21 cellular contexts compared by ENCODE assay signal in genomic region chr12:100927825-100928224, GRCh38.
DNase-seq lines count a peak whose midpoint lies in the region; ATAC-seq and TF ChIP-seq lines count a peak whose summit lies in the region.
"Had no signal": no experiment of that assay in that cellular context is flagged by ENCODE, and none has a peak within 500 bp of the region (broad histone marks: within the 10 kb centered on the region; RNA-seq: fewer than 3 reads in every experiment).

No MANE protein-coding gene starts in this region.

- H3K4me1 ChIP-seq in skeletal muscle satellite cell (ENCODE audit: control insufficient read depth, insufficient read depth, low read length) = peaks cover 12% of the 10 kb centered on the region
- H3K4me1 ChIP-seq: left ventricle myocardium inferior, psoas muscle, tibial artery had no signal

- no peak overlapping the region for H3K4me3 ChIP-seq in skeletal muscle satellite cell (ENCODE audit: low read length)
- H3K4me3 ChIP-seq: left ventricle myocardium inferior, psoas muscle, tibial artery had no signal

- H3K27me3 ChIP-seq in skeletal muscle satellite cell (ENCODE audit: control insufficient read depth, insufficient read depth, low read length) = no peaks in the 10 kb centered on the region
- H3K27me3 ChIP-seq: tibial artery had no signal

- CTCF ChIA-PET in RWPE1 (lab: Yijun Ruan, JAX) = no interaction called here

- POLR2A ChIA-PET in RWPE1 (lab: Yijun Ruan, JAX; ENCODE audit: low non-redundant PET) = no interaction called here

- no peaks in the 10 kb centered on the region for H3K9me3 ChIP-seq in skeletal muscle satellite cell (replicated peaks; ENCODE audit: low read length)
- H3K9me3 ChIP-seq: left ventricle myocardium inferior, psoas muscle, tibial artery had no signal

- H3K36me3 ChIP-seq in skeletal muscle satellite cell (ENCODE audit: insufficient read depth, low read length) = no peaks in the 10 kb centered on the region
- H3K36me3 ChIP-seq: left ventricle myocardium inferior, tibial artery had no signal

- H3K27ac ChIP-seq in RWPE1 = no peak overlapping the region
- H3K27ac ChIP-seq: left ventricle myocardium inferior, psoas muscle, tibial artery had no signal

- peak overlapping the region; percentile 22 for H3K4me2 ChIP-seq in skeletal muscle satellite cell (ENCODE audit: low read length)

- ATAC-seq in esophagus mucosa = peak; percentile 84
- ATAC-seq in HG03280 (IDR thresholded peaks at IDR 0.05; ENCODE audit: unreplicated experiment) = no peak
- ATAC-seq: activated CD4-positive, CD25-positive, alpha-beta regulatory T cell treated with anti-CD3 and anti-CD28 coated beads, Interleukin-2, amount 50 U/mL, for 24 hours; CD8-positive, alpha-beta T cell; psoas muscle; T-helper 17 cell had no signal

- peak; percentile 52 for DNase-seq in H4 (ENCODE audit: low spot score)
- DNase-seq in RWPE1 (ENCODE audit: low spot score) = peak; percentile 58
- no peak for DNase-seq in stimulated activated CD4-positive, alpha-beta T cell treated with anti-CD3 and anti-CD28 coated beads, Interleukin-15, amount 100 ng/mL, for 24 hours
- DNase-seq in stimulated activated CD4-positive, alpha-beta T cell treated with anti-CD3 and anti-CD28 coated beads, Interleukin-4, amount 100 ng/mL, for 24 hours = no peak
- DNase-seq: activated naive CD4-positive, alpha-beta T cell treated with anti-CD3 and anti-CD28 coated beads, Interleukin-2, amount 10 ng/mL, durations not matched to agents 7 days and 5 days; CD8-positive, alpha-beta T cell; cerebellar nuclear complex; GOT3; hippocampal formation; left ventricle myocardium inferior; NCI-H1930; NCI-H526; psoas muscle; RPMI8226; stimulated activated CD8-positive, alpha-beta memory T cell treated with anti-CD3 and anti-CD28 coated beads, Interleukin-4, amount 100 ng/mL, for 48 hours; T-helper 17 cell; tibial artery had no signal

- TF ChIP-seq CTCF in RWPE1 (conservative IDR thresholded peaks at IDR 0.05; ENCODE audit: low read depth) = no peak

- H3K9ac ChIP-seq in skeletal muscle satellite cell (ENCODE audit: low read depth, low read length) = no peak overlapping the region

Comparison
In these comparisons a context has a peak if more than half of its experiments do, and no peak if none do; other contexts are left out.
1. DNase-seq: peak in H4 (single experiment) and RWPE1 (single experiment); none in stimulated activated CD4-positive, alpha-beta T cell treated with anti-CD3 and anti-CD28 coated beads, Interleukin-15, amount 100 ng/mL, for 24 hours (single experiment) and stimulated activated CD4-positive, alpha-beta T cell treated with anti-CD3 and anti-CD28 coated beads, Interleukin-4, amount 100 ng/mL, for 24 hours (single experiment).